ENCODE assay signal across 9 cellular contexts in genomic region chr5:64506567-64507321, GRCh38. TPM values are rescaled to one million over a fixed set of nuclear protein-coding genes. Genes with fewer than 3 reads are reported as not detected.
DNase-seq lines count a peak whose midpoint lies in the region; ATAC-seq, FAIRE-seq and TF ChIP-seq lines count a peak whose summit lies in the region.
"Had no signal": no experiment of that assay in that cellular context is flagged by ENCODE, and none has a peak within 500 bp of the region (broad histone marks: within the 10 kb centered on the region; RNA-seq: fewer than 3 reads in every experiment).

No MANE protein-coding gene starts in this region.

- TF ChIP-seq CTCF in HFF-Myc (IDR thresholded peaks at IDR 0.05; ENCODE audit: low read depth, low read length, missing control alignments): no peak
- peak; percentile 41 for TF ChIP-seq CTCF in kidney (IDR thresholded peaks at IDR 0.05; ENCODE audit: borderline replicate concordance, extremely low read depth, insufficient read depth)
- TF ChIP-seq CTCF in spleen (IDR thresholded peaks at IDR 0.05 in 8 of 11, conservative IDR thresholded peaks at IDR 0.05 in 3 of 11): no peak

- H3K4me3 ChIP-seq in HFF-Myc (replicated peaks; ENCODE audit: low read depth, low read length): 0 out of 2 replicates have a peak overlapping the region, but pooled peaks have one; percentile 4
- H3K4me3 ChIP-seq in kidney (ENCODE audit: low read length in 2 of 2): peak overlapping the region; percentile 71 to 80
- H3K4me3 ChIP-seq in spleen: peak overlapping the region; percentile 16 to 67 (median 38)
- no peak overlapping the region for H3K4me3 ChIP-seq in SJCRH30

- H3K27ac ChIP-seq in caudate nucleus (ENCODE audit: low read depth, low read length) (peak overlapping the region; percentile 78), kidney (ENCODE audit: low read depth in 2 of 2, low read length in 2 of 2) (no peak overlapping the region), spleen (peak overlapping the region in 4 of 8 donors; percentile 10 to 50 (median 28)), SJCRH30 (no peak overlapping the region)

- no peak for FAIRE-seq in kidney (lab: Jason Lieb, UNC)

- intact Hi-C loops in kidney (cut with DNase I) (no loop called here), spleen (cut with DNase I; ENCODE audit: low total_unique reads) (no loop called here)

- ATAC-seq in GM21825 (IDR thresholded peaks at IDR 0.05; ENCODE audit: unreplicated experiment): no peak

- DNase-seq in HFF-Myc (ENCODE audit: extremely low read depth, low read depth) (no peak), caudate nucleus (lab: John Stamatoyannopoulos, UW) (peak in 28 of 61 donors; percentile 7 to 72 (median 50)), kidney (peak; percentile 81), spleen (peak; percentile 72), SJCRH30 (no peak), COLO668 (lab: John Stamatoyannopoulos, UW; ENCODE audit: unreplicated experiment) (no peak)
- DNase-seq in NK-92 treated with Interleukin-12 subunit alpha and Interleukin-12 subunit beta, amount 100 ng/mL, for 24 hours (lab: John Stamatoyannopoulos, UW): no peak
- DNase-seq: RPMI8226 had no signal

- H3K9me3 ChIP-seq in kidney (ENCODE audit: control insufficient read depth in 1 of 2, low read length in 2 of 2): no peaks in the 10 kb centered on the region
- no peaks in the 10 kb centered on the region for H3K9me3 ChIP-seq in spleen
- no peaks in the 10 kb centered on the region for H3K9me3 ChIP-seq in SJCRH30 (replicated peaks)

- H3K36me3 ChIP-seq in kidney (ENCODE audit: control insufficient read depth in 1 of 2, insufficient read depth in 2 of 2, low read length in 2 of 2) (no peaks in the 10 kb centered on the region), spleen (no peaks in the 10 kb centered on the region), SJCRH30 (no peaks in the 10 kb centered on the region)

- WGBS in spleen, 5 donors: 3 to 4% (median 4%) methylated on average over 37 to 43 of the region's 43 CpGs

- H3K4me1 ChIP-seq in kidney (ENCODE audit: control insufficient read depth in 1 of 2, insufficient read depth in 1 of 2, low read depth in 1 of 2, low read length in 2 of 2): no peaks in the 10 kb centered on the region
- peaks cover 0 to 24% (median 5%) of the 10 kb centered on the region in 6 donors for H3K4me1 ChIP-seq in spleen
- no peaks in the 10 kb centered on the region for H3K4me1 ChIP-seq in SJCRH30

- no peak overlapping the region for H3K9ac ChIP-seq in kidney (ENCODE audit: low read length in 2 of 2)

- peaks cover 0 to 57% (median 20%) of the 10 kb centered on the region in 7 donors for H3K27me3 ChIP-seq in spleen (replicated peaks in 1 of 7)
- no peaks in the 10 kb centered on the region for H3K27me3 ChIP-seq in SJCRH30

- no peak for TF ChIP-seq POLR2A in spleen (IDR thresholded peaks at IDR 0.05)

RNA-seq across cellular contexts. Expression of gene RGS7BP, which starts 0.9 kb away (rescaled TPM):
- total RNA-seq in kidney: 10.7 TPM
- 0.39 TPM for polyA plus RNA-seq in kidney (ENCODE audit: insufficient read depth, low read depth, low replicate concordance)
- 1 to 10 TPM in 4 of 7 donors, under 1 TPM in 3; 0.18 to 3.7 (median 1.2) TPM for total RNA-seq in spleen
- polyA plus RNA-seq in spleen: under 1 TPM; 0.11 to 0.64 (median 0.12) TPM
- not detected in 2 replicates for total RNA-seq in SJCRH30 (2014; rRNA removed; shearing (Covaris generic))

Comparison
In these comparisons a context has a peak if more than half of its experiments do, and no peak if none do; other contexts are left out.
1. DNase-seq: peak in kidney (single experiment) and spleen (single experiment); none in HFF-Myc (single experiment), SJCRH30 (0 of 2), COLO668 (single experiment) and NK-92 treated with Interleukin-12 subunit alpha and Interleukin-12 subunit beta, amount 100 ng/mL, for 24 hours (single experiment).